Comparison of ENCODE assay signal across 18 cellular contexts in genomic region chr18:3135536-3135935, GRCh38.
"Had no signal": no experiment of that assay in that cellular context is flagged by ENCODE, and none has a peak within 500 bp of the region (broad histone marks: within the 10 kb centered on the region; RNA-seq: fewer than 3 reads in every experiment).

No MANE protein-coding gene starts in this region.

- H3K36me3 Mint-ChIP-seq: activated naive CD4-positive, alpha-beta T cell treated with anti-CD3 and anti-CD28 coated beads, Interleukin-2, amount 50 U/mL, for 72 hours; WTC11 had no signal

- H3K4me1 Mint-ChIP-seq: immature natural killer cell, naive B cell, WTC11 had no signal

- H3K27me3 ChIP-seq: neutrophil had no signal

- H3K4me3 Mint-ChIP-seq: activated CD8-positive, alpha-beta T cell treated with anti-CD3 and anti-CD28 coated beads, Interleukin-2, amount 10 ng/mL, durations not matched to agents 7 days and 5 days; activated T-cell treated with anti-CD3 and anti-CD28 coated beads, Interleukin-2, amount 50 U/mL, for 72 hours; immature natural killer cell; naive B cell; T-helper 17 cell; WTC11 had no signal

- H3K9me3 ChIP-seq: neutrophil, prostate gland, thoracic aorta had no signal

- H3K27ac ChIP-seq: neutrophil, prostate gland, thoracic aorta had no signal

- H3K27ac Mint-ChIP-seq: activated CD8-positive, alpha-beta T cell treated with anti-CD3 and anti-CD28 coated beads, Interleukin-2, amount 10 ng/mL, durations not matched to agents 7 days and 5 days; activated naive CD4-positive, alpha-beta T cell treated with anti-CD3 and anti-CD28 coated beads, Interleukin-2, amount 50 U/mL, for 72 hours; activated T-cell treated with anti-CD3 and anti-CD28 coated beads, Interleukin-2, amount 50 U/mL, for 72 hours; immature natural killer cell; naive B cell; T-helper 17 cell; WTC11 had no signal

- H3K9me3 Mint-ChIP-seq: activated naive CD4-positive, alpha-beta T cell treated with anti-CD3 and anti-CD28 coated beads, Interleukin-2, amount 50 U/mL, for 72 hours; activated T-cell treated with anti-CD3 and anti-CD28 coated beads, Interleukin-2, amount 50 U/mL, for 72 hours; immature natural killer cell; naive B cell; WTC11 had no signal

- H3K4me3 ChIP-seq: lung, prostate gland, thoracic aorta had no signal

- H3K27me3 Mint-ChIP-seq: naive B cell had no signal

- DNase-seq: activated CD4-positive, alpha-beta T cell treated with anti-CD3 and anti-CD28 coated beads for 48 hours; activated CD8-positive, alpha-beta memory T cell treated with anti-CD3 and anti-CD28 coated beads, Interleukin-2, amount 50 U/mL, for 4 hours; activated CD8-positive, alpha-beta T cell treated with anti-CD3 and anti-CD28 coated beads, Interleukin-2, amount 10 ng/mL, durations not matched to agents 7 days and 5 days; activated gamma-delta T cell; activated T-cell treated with anti-CD3 and anti-CD28 coated beads, Interleukin-2, amount 50 U/mL, for 72 hours; immature natural killer cell; left cardiac atrium; naive B cell; stimulated activated naive CD8-positive, alpha-beta T cell treated with anti-CD3 and anti-CD28 coated beads, Interleukin-15, Interleukin-2, amounts not matched to agents 100 U/mL and 50 U/mL, for 24 hours; T-helper 17 cell had no signal

- H3K36me3 ChIP-seq: neutrophil, prostate gland had no signal

- H3K4me1 ChIP-seq: prostate gland had no signal

- ATAC-seq: activated CD8-positive, alpha-beta T cell treated with anti-CD3 and anti-CD28 coated beads, Interleukin-2, amount 10 ng/mL, durations not matched to agents 7 days and 5 days; activated naive CD4-positive, alpha-beta T cell treated with anti-CD3 and anti-CD28 coated beads, Interleukin-2, amount 50 U/mL, for 72 hours; activated T-cell treated with anti-CD3 and anti-CD28 coated beads, Interleukin-2, amount 50 U/mL, for 72 hours; esophagus mucosa; left cardiac atrium; sciatic nerve; stimulated activated naive CD8-positive, alpha-beta T cell treated with anti-CD3 and anti-CD28 coated beads, Interleukin-15, Interleukin-2, amounts not matched to agents 100 U/mL and 50 U/mL, for 24 hours; T-helper 17 cell; WTC11 had no signal
